In genomic region chr17:36534117-36534880, GRCh38 we compare ENCODE assay signal across 8 cellular contexts. TPM values are rescaled to one million over a fixed set of nuclear protein-coding genes. Genes with fewer than 3 reads are reported as not detected.
DNase-seq lines count a peak whose midpoint lies in the region; ATAC-seq, FAIRE-seq and TF ChIP-seq lines count a peak whose summit lies in the region.

Gene MYO19 (minus strand): TSS chr17:36534868. CDS start chr17:36532538, 2,330 bp downstream.

- H3K4me2 ChIP-seq in H1 (ENCODE audit: insufficient read depth in 1 of 2, low read depth in 2 of 2, low read length in 2 of 2) (peak within 1 kb of the TSS; percentile 77 to 92), mesenchymal stem cell (ENCODE audit: low read length, poor library complexity, severe bottlenecking) (peak within 1 kb of the TSS; percentile 97)

- POLR2A ChIA-PET in activated CD4-positive, alpha-beta memory T cell treated with anti-CD3 and anti-CD28 coated beads, Interleukin-2, amount 10 ng/mL, durations not matched to agents 7 days and 5 days (lab: Charles Lee), result interaction anchor here (0.7 to 5.2 kb wide), 13 partner anchors 7 to 188 kb away, joined by 3 to 160 read pairs (median 5); partner anchors contain the start of genes GGNBP2, MRM1 and ZNHIT3
- POLR2A ChIA-PET in H1 (lab: Charles Lee; ENCODE audit: partially characterized antibody), result interaction anchor here (0.7 to 4.9 kb wide), 26 partner anchors 8 to 1722 kb away, joined by 3 to 101 read pairs (median 4); partner anchors contain the start of genes DHRS11, GGNBP2 and ZNHIT3

- H4K5ac ChIP-seq in H1 (ENCODE audit: insufficient read length, low read depth, low read length), result peak within 1 kb of the TSS; percentile 99

- H3K36me3 Mint-ChIP-seq in activated CD4-positive, alpha-beta memory T cell treated with anti-CD3 and anti-CD28 coated beads, Interleukin-2, amount 10 ng/mL, durations not matched to agents 7 days and 5 days (ENCODE audit: low read depth), result peaks cover 46% of the 10 kb centered on the region

- H3K4me3 Mint-ChIP-seq in activated CD4-positive, alpha-beta memory T cell treated with anti-CD3 and anti-CD28 coated beads, Interleukin-2, amount 10 ng/mL, durations not matched to agents 7 days and 5 days, result peak within 1 kb of the TSS; percentile 98

- H3K23ac ChIP-seq in H1 (ENCODE audit: insufficient read length), result no peak within 1 kb of the TSS
- H3K23ac ChIP-seq in mesenchymal stem cell (ENCODE audit: low read length in 2 of 2), result peak within 1 kb of the TSS in 1 of 2 experiments; percentile 60

- peaks cover 0 to 37% of the 10 kb centered on the region in 2 experiments; a peak in 3 of 4 replicates for H3K79me2 ChIP-seq in H1 (ENCODE audit: control insufficient read depth in 1 of 2, insufficient read depth in 2 of 2, low read length in 2 of 2)

- H3K36me3 ChIP-seq in H1 (ENCODE audit: control insufficient read depth in 2 of 4, insufficient read depth in 4 of 4, low read length in 3 of 4) (peaks cover 30 to 56% (median 41%) of the 10 kb centered on the region in 4 experiments), mesenchymal stem cell (ENCODE audit: control insufficient read depth in 1 of 2, insufficient read depth in 2 of 2, low read depth in 1 of 2, low read length in 2 of 2) (peaks cover 11 to 50% of the 10 kb centered on the region in 2 experiments)

- peak in 1 of 2 experiments; percentile 67; a peak in 2 of 3 replicates for TF ChIP-seq POLR2A in H1 (IDR thresholded peaks at IDR 0.05; ENCODE audit: control extremely low read depth in 1 of 2, low read depth in 2 of 2, low read length in 2 of 2)

- TF ChIP-seq EP300 in H1 (IDR thresholded peaks at IDR 0.05; ENCODE audit: borderline replicate concordance in 1 of 2, low read depth in 2 of 2, low read length in 2 of 2), result no peak

- H3K14ac ChIP-seq in H1 (ENCODE audit: insufficient read length) (no peak within 1 kb of the TSS), mesenchymal stem cell (ENCODE audit: low read length in 2 of 2) (peak within 1 kb of the TSS in 1 of 2 experiments; percentile 68)

- peak within 1 kb of the TSS; percentile 93 for H3K56ac ChIP-seq in H1 (replicated peaks; ENCODE audit: insufficient read length, low read depth, low read length)

- H2AFZ ChIP-seq in H1 (ENCODE audit: low read length), result no peak within 1 kb of the TSS
- peak within 1 kb of the TSS; percentile 66 for H2AFZ ChIP-seq in mesenchymal stem cell (ENCODE audit: low read depth, low read length)

- H2BK5ac ChIP-seq in H1 (ENCODE audit: low read depth, low read length) (peak within 1 kb of the TSS; percentile 97), mesenchymal stem cell (ENCODE audit: low read depth, low read length, poor library complexity, severe bottlenecking) (no peak within 1 kb of the TSS)

- H4K91ac ChIP-seq in H1 (replicated peaks; ENCODE audit: insufficient read length, low read length) (peak within 1 kb of the TSS; percentile 100), mesenchymal stem cell (ENCODE audit: low read length) (peak within 1 kb of the TSS; percentile 92)

- peak within 1 kb of the TSS; percentile 89 to 97 (median 96) for H3K9ac ChIP-seq in H1 (replicated peaks in 1 of 4; ENCODE audit: extremely low read depth in 1 of 4, low read depth in 3 of 4, low read length in 3 of 4)
- peak within 1 kb of the TSS; percentile 99 for H3K9ac ChIP-seq in mesenchymal stem cell (ENCODE audit: low read length)

- WGBS in H1 (ENCODE audit: extremely low coverage in 1 of 2, insufficient coverage in 1 of 2, insufficient read length in 1 of 2, insufficient replicate concordance in 2 of 2, low coverage in 1 of 2, low lambda C conversion rate in 2 of 2, missing lambda C conversion rate in 1 of 2), 2 experiments, result 2% methylated on average over 36 of the region's 44 CpGs; no CpG with 5 or more reads in 1 of the 2 experiments
- 1% methylated on average over 44 of the region's 44 CpGs for WGBS in mesenchymal stem cell

- H2AK5ac ChIP-seq in H1 (ENCODE audit: low read depth, low read length) (peak within 1 kb of the TSS; percentile 89), mesenchymal stem cell (ENCODE audit: low read length, severe bottlenecking) (peak within 1 kb of the TSS; percentile 49)

- no peaks in the 10 kb centered on the region for H3K27me3 Mint-ChIP-seq in activated CD4-positive, alpha-beta memory T cell treated with anti-CD3 and anti-CD28 coated beads, Interleukin-2, amount 10 ng/mL, durations not matched to agents 7 days and 5 days

- no peaks in the 10 kb centered on the region for H3K9me3 Mint-ChIP-seq in activated CD4-positive, alpha-beta memory T cell treated with anti-CD3 and anti-CD28 coated beads, Interleukin-2, amount 10 ng/mL, durations not matched to agents 7 days and 5 days

- H3K27ac ChIP-seq in H1 (ENCODE audit: low read depth, low read length) (peak within 1 kb of the TSS; percentile 95), mesenchymal stem cell (ENCODE audit: low read length, poor library complexity, severe bottlenecking) (peak within 1 kb of the TSS; percentile 86)

- H2BK120ac ChIP-seq in H1 (replicated peaks; ENCODE audit: low read depth, low read length), result peak within 1 kb of the TSS; percentile 67
- peak within 1 kb of the TSS; percentile 2 for H2BK120ac ChIP-seq in mesenchymal stem cell (ENCODE audit: low read depth, low read length)

- H2BK12ac ChIP-seq in H1 (ENCODE audit: low read depth, low read length) (peak within 1 kb of the TSS; percentile 75; the same call in 1 of the 2 replicates), mesenchymal stem cell (ENCODE audit: low read length in 2 of 2) (no peak within 1 kb of the TSS)

- H3K79me1 ChIP-seq in H1 (ENCODE audit: low read depth, low read length) (peaks cover 3% of the 10 kb centered on the region; the same call in 1 of the 2 replicates), mesenchymal stem cell (replicated peaks; ENCODE audit: low read length, poor library complexity, severe bottlenecking) (peaks cover 34% of the 10 kb centered on the region)

- peak; percentile 46 to 74 (median 65); a peak in 3 of 4 replicates for TF ChIP-seq CTCF in H1 (IDR thresholded peaks at IDR 0.05; ENCODE audit: control extremely low read depth in 1 of 3, insufficient read depth in 1 of 3, low read depth in 1 of 3, low read length in 3 of 3)

- peaks cover 3 to 6% (median 5%) of the 10 kb centered on the region in 4 experiments; a peak in 4 of 7 replicates for H3K4me1 ChIP-seq in H1 (replicated peaks in 1 of 4; ENCODE audit: control insufficient read depth in 3 of 4, insufficient read depth in 4 of 4, low read length in 3 of 4)
- H3K4me1 ChIP-seq in mesenchymal stem cell (ENCODE audit: control insufficient read depth, insufficient read depth, low read depth, low read length), result peaks cover 6% of the 10 kb centered on the region

- H3K27me3 ChIP-seq in H1 (replicated peaks in 1 of 4; ENCODE audit: control insufficient read depth in 3 of 4, extremely low read depth in 1 of 4, insufficient read depth in 3 of 4, low read length in 3 of 4) (no peaks in the 10 kb centered on the region), mesenchymal stem cell (ENCODE audit: control insufficient read depth in 1 of 2, insufficient read depth in 1 of 2, low read length in 2 of 2) (no peaks in the 10 kb centered on the region)

- H3K4ac ChIP-seq in H1 (replicated peaks; ENCODE audit: insufficient read length, low read depth, low read length) (peak within 1 kb of the TSS; percentile 99), mesenchymal stem cell (ENCODE audit: low read depth in 1 of 2, low read length in 2 of 2) (peak within 1 kb of the TSS; percentile 82 to 86)

- 0 out of 2 replicates have a peak within 1 kb of the TSS, but pooled peaks have one; percentile 18 for H2BK15ac ChIP-seq in H1 (ENCODE audit: low read length)
- no peak within 1 kb of the TSS for H2BK15ac ChIP-seq in mesenchymal stem cell (ENCODE audit: low read depth, poor library complexity, severe bottlenecking)

- H4K8ac ChIP-seq in H1 (ENCODE audit: extremely low read depth, insufficient read depth, low read length) (peak within 1 kb of the TSS; percentile 99), mesenchymal stem cell (ENCODE audit: low read length) (peak within 1 kb of the TSS; percentile 93)

- H3K18ac ChIP-seq in H1 (ENCODE audit: extremely low read depth, low read length) (peak within 1 kb of the TSS; percentile 96), mesenchymal stem cell (ENCODE audit: low read depth in 1 of 2, low read length in 2 of 2) (peak within 1 kb of the TSS; percentile 90 to 96)

- no peak within 1 kb of the TSS for H2BK20ac ChIP-seq in H1 (ENCODE audit: low read length)

- H3K27ac Mint-ChIP-seq in activated CD4-positive, alpha-beta memory T cell treated with anti-CD3 and anti-CD28 coated beads, Interleukin-2, amount 10 ng/mL, durations not matched to agents 7 days and 5 days, result peak within 1 kb of the TSS; percentile 99

- H3K23me2 ChIP-seq in H1 (ENCODE audit: low read depth, low read length), result peaks cover 11% of the 10 kb centered on the region

- H4K20me1 ChIP-seq in H1 (replicated peaks in 1 of 2; ENCODE audit: control insufficient read depth in 1 of 2, insufficient read depth in 2 of 2, low read length in 2 of 2), result peaks cover 0 to 1% of the 10 kb centered on the region in 2 experiments

- no peak for FAIRE-seq in H1 (lab: Jason Lieb, UNC)

- ATAC-seq in GM19035 (IDR thresholded peaks at IDR 0.05; ENCODE audit: unreplicated experiment) (peak; percentile 30), HG03442 (IDR thresholded peaks at IDR 0.05; ENCODE audit: unreplicated experiment) (peak; percentile 26)

- peaks cover 53% of the 10 kb centered on the region for H3K4me1 Mint-ChIP-seq in activated CD4-positive, alpha-beta memory T cell treated with anti-CD3 and anti-CD28 coated beads, Interleukin-2, amount 10 ng/mL, durations not matched to agents 7 days and 5 days

- DNase-seq in Ammon's horn (ENCODE audit: low spot score) (peak; percentile 21), NCI-H526 (lab: John Stamatoyannopoulos, UW) (peak; percentile 72 to 89), H1 (ENCODE audit: low read depth in 1 of 2, low spot score in 2 of 2) (peak; percentile 44 to 86), mesenchymal stem cell (peak; percentile 73)
- DNase-seq in activated CD4-positive, alpha-beta memory T cell treated with anti-CD3 and anti-CD28 coated beads, Interleukin-2, amount 10 ng/mL, durations not matched to agents 7 days and 5 days, result peak; percentile 60
- DNase-seq in stimulated activated CD8-positive, alpha-beta memory T cell treated with anti-CD3 and anti-CD28 coated beads, Interleukin-4, amount 100 ng/mL, for 48 hours, result peak; percentile 70

- CTCF ChIA-PET in activated CD4-positive, alpha-beta memory T cell treated with anti-CD3 and anti-CD28 coated beads, Interleukin-2, amount 10 ng/mL, durations not matched to agents 7 days and 5 days (lab: Charles Lee), result interaction anchor here (0.7 to 3.0 kb wide), 14 partner anchors 10 to 584 kb away, joined by 3 to 20 read pairs (median 4); partner anchors contain the start of genes GGNBP2 and MRM1
- CTCF ChIA-PET in H1 (lab: Charles Lee; ENCODE audit: partially characterized antibody), result interaction anchor here (0.6 to 1.5 kb wide), 7 partner anchors 11 to 67 kb away, joined by 3 to 4 read pairs (median 3); partner anchors contain the start of gene MRM1

- H3K9me3 ChIP-seq in H1 (ENCODE audit: insufficient read depth in 2 of 2, low read depth in 1 of 2, low read length in 1 of 2) (no peaks in the 10 kb centered on the region), mesenchymal stem cell (ENCODE audit: control insufficient read depth, low read length) (no peaks in the 10 kb centered on the region)

- TF ChIP-seq RAD21 in H1 (IDR thresholded peaks at IDR 0.05 in 1 of 2, conservative IDR thresholded peaks at IDR 0.05 in 1 of 2; ENCODE audit: low read depth in 2 of 2, low read length in 2 of 2), result no peak; a peak in 1 of 4 replicates

- H3K4me3 ChIP-seq in H1 (ENCODE audit: extremely low read depth in 1 of 4, insufficient read depth in 2 of 4, low read depth in 3 of 4, low read length in 4 of 4) (peak within 1 kb of the TSS; percentile 84 to 96 (median 87)), mesenchymal stem cell (ENCODE audit: insufficient read depth in 1 of 2, low read depth in 1 of 2, low read length in 2 of 2) (peak within 1 kb of the TSS; percentile 76 to 96)

RNA-seq across cellular contexts. Expression of gene MYO19, which starts in this region (rescaled TPM):
- total RNA-seq in activated CD4-positive, alpha-beta memory T cell treated with anti-CD3 and anti-CD28 coated beads, Interleukin-2, amount 10 ng/mL, durations not matched to agents 7 days and 5 days, result 10 to 100 TPM; 87.2 to 92.2 TPM
- total RNA-seq in H1 (2021; fragmentation: NEBNext Ultra II Directional; extraction: Animal tissue kit (Norgen Biotek cat#: 25700)), result 122 and 126 TPM in 2 replicates
- polyA plus RNA-seq in H1 (2011; rRNA removed), result 163 and 189 TPM in 2 replicates
- 163 TPM for polyA plus RNA-seq in H1 (2011; cell fraction: cytosol; rRNA removed)
- 787 TPM for polyA plus RNA-seq in H1 (2011; cell fraction: nucleus; rRNA removed)
- 101 to 123 TPM (median 119 TPM) in 4 replicates for polyA plus RNA-seq in H1 (2012, experiment 1 of 2)
- polyA plus RNA-seq in H1 (2012, experiment 2 of 2), result 67.9 TPM
- 84.0 TPM for polyA plus RNA-seq in H1 (2013, experiment 1 of 2)
- polyA plus RNA-seq in H1 (2013, experiment 2 of 2), result 75.7 TPM
- 209 and 221 TPM in 2 replicates for polyA minus RNA-seq in H1 (2011; rRNA and poly(A)+ RNA removed)
- 98.1 TPM for polyA minus RNA-seq in H1 (2011; cell fraction: cytosol; rRNA and poly(A)+ RNA removed)
- 319 TPM for polyA minus RNA-seq in H1 (2011; cell fraction: nucleus; rRNA and poly(A)+ RNA removed)
- polyA plus RNA-seq in mesenchymal stem cell (2013, experiment 1 of 2), result 18.2 TPM
- 16.6 TPM for polyA plus RNA-seq in mesenchymal stem cell (2013, experiment 2 of 2)

Comparison
In these comparisons a context has a peak if more than half of its experiments do, and no peak if none do; other contexts are left out.
1. Peak in every context shown above with its lines: DNase-seq, ATAC-seq, H3K4me3 ChIP-seq and H3K27ac ChIP-seq.
2. DNase-seq: peak in every context shown above with its lines; median percentile 80 in NCI-H526; 73 in mesenchymal stem cell; 70 in stimulated activated CD8-positive, alpha-beta memory T cell treated with anti-CD3 and anti-CD28 coated beads, Interleukin-4, amount 100 ng/mL, for 48 hours; 65 in H1; 60 in activated CD4-positive, alpha-beta memory T cell treated with anti-CD3 and anti-CD28 coated beads, Interleukin-2, amount 10 ng/mL, durations not matched to agents 7 days and 5 days; 21 in Ammon's horn.